In the genomic region with DNA sequence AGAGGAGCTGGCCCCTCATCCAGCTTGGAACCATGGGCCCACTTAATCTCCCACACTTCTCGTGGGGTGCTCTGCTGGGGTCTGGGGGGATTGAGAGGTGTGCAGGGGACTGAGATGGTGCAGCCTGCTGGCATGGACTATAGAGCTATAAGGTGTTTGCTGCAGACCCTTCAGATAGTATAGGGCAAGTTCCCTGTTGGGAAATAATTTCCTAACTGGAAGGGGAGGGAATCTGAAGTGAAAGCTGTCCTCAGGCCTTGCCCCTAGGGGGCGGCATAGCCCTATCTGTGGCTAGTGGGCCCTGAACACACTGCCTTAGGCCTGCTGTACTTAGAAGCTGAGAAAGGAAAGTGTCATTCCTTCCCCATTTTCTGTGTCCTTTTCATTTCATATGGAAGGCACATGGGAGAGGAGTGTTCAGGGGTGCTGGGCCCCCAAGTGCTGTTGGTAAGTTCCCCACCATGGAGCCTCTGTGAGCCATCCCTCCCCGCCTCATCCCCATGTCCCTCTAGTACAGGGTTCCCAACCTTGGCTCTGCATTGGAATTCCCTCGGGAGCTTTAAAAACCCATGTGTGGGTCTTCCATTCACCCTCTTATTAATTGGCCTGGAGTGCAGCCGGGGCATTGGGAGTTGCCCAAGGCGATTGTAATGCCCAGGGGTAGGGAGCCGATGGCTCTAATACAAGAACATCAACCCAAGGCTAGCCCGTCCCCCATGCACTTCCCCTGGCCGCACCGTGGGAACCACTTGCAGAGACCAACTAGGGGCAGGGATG, we compare ENCODE assay signal across 8 cellular contexts. TPM values are rescaled to one million over a fixed set of nuclear protein-coding genes. Genes with fewer than 3 reads are reported as not detected.
DNase-seq lines count a peak whose midpoint lies in the region; ATAC-seq and TF ChIP-seq lines count a peak whose summit lies in the region.

No MANE protein-coding gene starts in this region.

- H3K4me1 ChIP-seq in GM23248 (ENCODE audit: insufficient read depth) = peaks cover 13% of the 10 kb centered on the region
- peaks cover 0 to 9% (median 7%) of the 10 kb centered on the region in 4 donors for H3K4me1 ChIP-seq in right lobe of liver

- H3K9ac ChIP-seq in GM23248 = no peak overlapping the region

- no peaks in the 10 kb centered on the region for H4K20me1 ChIP-seq in GM23248 (ENCODE audit: insufficient read depth)

- H3K27me3 ChIP-seq in GM23248 (replicated peaks; ENCODE audit: insufficient read depth) = no peaks in the 10 kb centered on the region
- no peaks in the 10 kb centered on the region for H3K27me3 ChIP-seq in right lobe of liver

- H3K27me3 Mint-ChIP-seq in stimulated activated memory B cell treated with anti-CD40 and anti-IgM and Interleukin-4, amounts not matched to agents 10 μg/mL and 1 μg/mL and 100 μg/mL, for 72 hours = no peaks in the 10 kb centered on the region

- peak overlapping the region; percentile 2 for H3K27ac Mint-ChIP-seq in stimulated activated memory B cell treated with anti-CD40 and anti-IgM and Interleukin-4, amounts not matched to agents 10 μg/mL and 1 μg/mL and 100 μg/mL, for 72 hours

- H3K79me2 ChIP-seq in GM23248 (ENCODE audit: insufficient read depth) = no peaks in the 10 kb centered on the region

- ATAC-seq in right lobe of liver = peak; percentile 70 to 86 (median 76)
- peak; percentile 57 for ATAC-seq in stimulated activated memory B cell treated with anti-CD40 and anti-IgM and Interleukin-4, amounts not matched to agents 10 μg/mL and 1 μg/mL and 100 μg/mL, for 72 hours
- no peak for ATAC-seq in GM18868 (IDR thresholded peaks at IDR 0.05; ENCODE audit: unreplicated experiment)

- 0 out of 2 replicates have a peak, but pooled peaks cover 10% of the 10 kb centered on the region for H3F3A ChIP-seq in GM23248 (ENCODE audit: insufficient read depth)

- H3K4me3 ChIP-seq in GM23248 (no peak overlapping the region), right lobe of liver (no peak overlapping the region)

- no peak overlapping the region for H3K4me2 ChIP-seq in GM23248 (ENCODE audit: unreplicated experiment)

- WGBS in GM23248 (ENCODE audit: low coverage in 1 of 2, low lambda C conversion rate in 2 of 2, missing lambda C conversion rate in 2 of 2), 2 experiments = 47 to 52% methylated on average over 10 of the region's 10 CpGs
- 70% methylated on average over 5 of the region's 10 CpGs for WGBS in right lobe of liver (ENCODE audit: insufficient coverage, low coverage, low lambda C conversion rate, missing lambda C conversion rate)

- H2AFZ ChIP-seq in GM23248 = no peak overlapping the region

- H3K27ac ChIP-seq in GM23248 (no peak overlapping the region), right lobe of liver (no peak overlapping the region)

- intact Hi-C loops in right lobe of liver (cut with DNase I) = loop anchor here (10.0 kb wide), 1 partner anchor 98 kb away; no protein-coding TSS in a partner anchor

- TF ChIP-seq POLR2A in right lobe of liver (IDR thresholded peaks at IDR 0.05) = no peak

- H3K36me3 Mint-ChIP-seq in stimulated activated memory B cell treated with anti-CD40 and anti-IgM and Interleukin-4, amounts not matched to agents 10 μg/mL and 1 μg/mL and 100 μg/mL, for 72 hours = peaks cover 20% of the 10 kb centered on the region

- H3K9me2 ChIP-seq in GM23248 (ENCODE audit: insufficient read depth) = no peaks in the 10 kb centered on the region

- peak; percentile 82 for DNase-seq in Ammon's horn (ENCODE audit: low spot score)
- peak; percentile 84 for DNase-seq in GM23248
- DNase-seq in NCI-H345 (lab: John Stamatoyannopoulos, UW) = peak; percentile 57
- DNase-seq in activated CD4-positive, CD25-positive, alpha-beta regulatory T cell treated with anti-CD3 and anti-CD28 coated beads, Interleukin-2, amount 50 U/mL, for 72 hours = peak; percentile 44
- DNase-seq in dermis blood vessel endothelial cell = peak; percentile 89
- peak in 2 of 3 donors; percentile 68 for DNase-seq in right lobe of liver

- H3K9me3 ChIP-seq in GM23248 (ENCODE audit: low read depth) = no peaks in the 10 kb centered on the region
- no peaks in the 10 kb centered on the region for H3K9me3 ChIP-seq in right lobe of liver

- no peaks in the 10 kb centered on the region for H3K9me3 Mint-ChIP-seq in stimulated activated memory B cell treated with anti-CD40 and anti-IgM and Interleukin-4, amounts not matched to agents 10 μg/mL and 1 μg/mL and 100 μg/mL, for 72 hours

- in situ Hi-C loops in GM23248 (cut with MboI) = no loop called here

- TF ChIP-seq CTCF in right lobe of liver (IDR thresholded peaks at IDR 0.05) = peak; percentile 86 to 90 (median 88)

- H3K36me3 ChIP-seq in GM23248 (ENCODE audit: low read depth) (peaks cover 12% of the 10 kb centered on the region; the same call in 1 of the 2 replicates), right lobe of liver (peaks cover 0 to 25% (median 9%) of the 10 kb centered on the region in 4 donors)

- H3K4me1 Mint-ChIP-seq in stimulated activated memory B cell treated with anti-CD40 and anti-IgM and Interleukin-4, amounts not matched to agents 10 μg/mL and 1 μg/mL and 100 μg/mL, for 72 hours = peaks cover 13% of the 10 kb centered on the region

- no peak overlapping the region for H3K4me3 Mint-ChIP-seq in stimulated activated memory B cell treated with anti-CD40 and anti-IgM and Interleukin-4, amounts not matched to agents 10 μg/mL and 1 μg/mL and 100 μg/mL, for 72 hours

RNA-seq across cellular contexts. Expression of a gene that starts 19.7 kb away (rescaled TPM):
- total RNA-seq in GM23248 (2014; rRNA removed; shearing (Covaris generic)) = 47.9 and 48.1 TPM in 2 replicates
- 61.4 and 67.1 TPM in 2 replicates for polyA plus RNA-seq in GM23248 (2016; fragmentation: Nextera tagmentation; extraction: Ambion mirVana)
- total RNA-seq in dermis blood vessel endothelial cell = 41.9 and 46.6 TPM in 2 replicates
- 10 to 100 TPM; 22.9 to 44.1 (median 33.3) TPM for total RNA-seq in right lobe of liver

RNA-seq across cellular contexts. Expression of a gene that starts 36.4 kb away (rescaled TPM):
- total RNA-seq in GM23248 (2014; rRNA removed; shearing (Covaris generic)) = not detected in 2 replicates
- polyA plus RNA-seq in GM23248 (2016; fragmentation: Nextera tagmentation; extraction: Ambion mirVana) = not detected in 2 replicates
- total RNA-seq in dermis blood vessel endothelial cell (0.09 TPM in 1 of 2 replicates, not detected in the other), right lobe of liver (under 1 TPM in 1 of 6 experiments, not detected in 5; 0.25 TPM)
